Comparison of ENCODE assay signal across 18 cellular contexts in the genomic region with DNA sequence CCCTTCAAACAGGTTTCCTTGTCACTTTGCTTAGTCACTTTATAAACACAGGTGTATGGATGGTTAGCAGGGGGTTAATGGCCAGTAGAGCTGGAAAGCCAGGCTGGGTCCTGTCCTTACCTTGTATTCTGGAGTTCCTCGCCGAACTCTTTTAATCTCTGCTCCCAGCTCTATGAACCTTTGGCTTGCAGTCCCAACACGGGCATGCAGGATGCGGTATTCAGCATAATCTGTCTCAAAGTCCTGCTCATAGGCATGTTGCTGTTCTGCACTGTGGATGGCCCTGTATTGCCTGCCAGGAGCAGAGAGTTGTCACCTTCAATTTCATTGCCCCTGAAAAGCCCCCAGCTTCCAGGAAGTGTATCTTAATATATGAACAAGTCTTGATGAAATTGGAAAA. TPM values are rescaled to one million over a fixed set of nuclear protein-coding genes. Genes with fewer than 3 reads are reported as not detected.
DNase-seq lines count a peak whose midpoint lies in the region; ATAC-seq and TF ChIP-seq lines count a peak whose summit lies in the region.
"Had no signal": no experiment of that assay in that cellular context is flagged by ENCODE, and none has a peak within 500 bp of the region (broad histone marks: within the 10 kb centered on the region; RNA-seq: fewer than 3 reads in every experiment).

No MANE protein-coding gene starts in this region.

- peak overlapping the region; percentile 26 for H3K27ac Mint-ChIP-seq in activated naive CD4-positive, alpha-beta T cell treated with anti-CD3 and anti-CD28 coated beads for 36 hours
- peak overlapping the region in 6 of 9 donors; percentile 24 to 96 (median 82) for H3K27ac Mint-ChIP-seq in naive thymus-derived CD4-positive, alpha-beta T cell
- H3K27ac Mint-ChIP-seq: progenitor cell of endocrine pancreas had no signal

- POLR2A ChIA-PET in naive thymus-derived CD4-positive, alpha-beta T cell (lab: Charles Lee), result interaction anchor here (0.6 to 1.2 kb wide), 2 partner anchors 18 to 1806 kb away, joined by 3 to 4 read pairs; no protein-coding TSS in a partner anchor

- in situ Hi-C loops in GM13977 (cut with MboI; ENCODE audit: low pct_unique_long_range_greater_than_20kb, low sequenced_read_pairs, unreplicated experiment), result no loop called here

- H3K27ac ChIP-seq in RWPE2 (ENCODE audit: poor library complexity, severe bottlenecking), result peak overlapping the region; percentile 47
- no peak overlapping the region for H3K27ac ChIP-seq in naive thymus-derived CD4-positive, alpha-beta T cell (ENCODE audit: low read depth, low read length)
- H3K27ac ChIP-seq: SJSA1 had no signal

- DNase-seq in activated naive CD4-positive, alpha-beta T cell treated with anti-CD3 and anti-CD28 coated beads for 36 hours, result no peak
- no peak for DNase-seq in activated naive CD4-positive, alpha-beta T cell treated with anti-CD3 and anti-CD28 coated beads, Interleukin-2, amount 50 U/mL, for 16 hours
- DNase-seq in RWPE2 (ENCODE audit: low spot score) (no peak), NCI-H2227 (lab: John Stamatoyannopoulos, UW; ENCODE audit: unreplicated experiment) (no peak), GM13977 (ENCODE audit: low spot score) (no peak)
- DNase-seq in naive thymus-derived CD4-positive, alpha-beta T cell, result no peak
- DNase-seq: COR-L47; H7; naive B cell; NCI-H1436 treated with DMSO at 0.1 percent for 48 hours; NCI-H446 treated with DMSO at 0.1 percent for 48 hours; stimulated activated naive CD4-positive, alpha-beta T cell treated with Interleukin-2 at 50 U/mL for 16 hours had no signal

- no peak overlapping the region for H3K4me3 ChIP-seq in RWPE2 (ENCODE audit: severe bottlenecking)
- no peak overlapping the region for H3K4me3 ChIP-seq in naive thymus-derived CD4-positive, alpha-beta T cell (ENCODE audit: low read length)
- H3K4me3 ChIP-seq: lung, SJSA1 had no signal

- no peaks in the 10 kb centered on the region for H3K27me3 Mint-ChIP-seq in activated naive CD4-positive, alpha-beta T cell treated with anti-CD3 and anti-CD28 coated beads for 36 hours (ENCODE audit: low read depth)
- peaks cover 0 to 3% (median 0%) of the 10 kb centered on the region in 5 donors for H3K27me3 Mint-ChIP-seq in naive thymus-derived CD4-positive, alpha-beta T cell
- H3K27me3 Mint-ChIP-seq: naive B cell had no signal

- CTCF ChIA-PET in activated naive CD4-positive, alpha-beta T cell treated with anti-CD3 and anti-CD28 coated beads for 36 hours (lab: Charles Lee), result interaction anchor here (0.6 kb wide), 2 partner anchors 21 to 448 kb away, joined by 3 to 4 read pairs; no protein-coding TSS in a partner anchor
- CTCF ChIA-PET in naive thymus-derived CD4-positive, alpha-beta T cell (lab: Charles Lee), result interaction anchor here (0.7 kb wide), 1 partner anchor 10 kb away, joined by 3 read pairs; no protein-coding TSS in a partner anchor

- H3K9me3 ChIP-seq in RWPE2 (ENCODE audit: severe bottlenecking), result no peaks in the 10 kb centered on the region
- no peaks in the 10 kb centered on the region for H3K9me3 ChIP-seq in naive thymus-derived CD4-positive, alpha-beta T cell (ENCODE audit: control insufficient read depth in 2 of 3, low read length in 3 of 3)
- H3K9me3 ChIP-seq: SJSA1 had no signal

- H3K27me3 ChIP-seq in RWPE2 (ENCODE audit: insufficient read depth, poor library complexity, severe bottlenecking), result no peaks in the 10 kb centered on the region
- H3K27me3 ChIP-seq in naive thymus-derived CD4-positive, alpha-beta T cell (ENCODE audit: control insufficient read depth in 2 of 2, insufficient read depth in 2 of 2, low read length in 2 of 2), result no peaks in the 10 kb centered on the region
- H3K27me3 ChIP-seq: SJSA1 had no signal

- ATAC-seq in RWPE2 (ENCODE audit: low read depth), result no peak
- ATAC-seq in naive thymus-derived CD4-positive, alpha-beta T cell, result no peak

- H3K36me3 ChIP-seq in RWPE2 (ENCODE audit: low read depth), result peaks cover 49% of the 10 kb centered on the region
- peaks cover 14 to 35% (median 22%) of the 10 kb centered on the region in 3 experiments for H3K36me3 ChIP-seq in naive thymus-derived CD4-positive, alpha-beta T cell (ENCODE audit: control insufficient read depth in 2 of 3, insufficient read depth in 3 of 3, low read length in 3 of 3)

- TF ChIP-seq CTCF in RWPE2 (IDR thresholded peaks at IDR 0.05; ENCODE audit: poor library complexity, severe bottlenecking), result no peak
- TF ChIP-seq CTCF in GM13977 (IDR thresholded peaks at IDR 0.05; ENCODE audit: extremely low read depth, insufficient read depth, missing control alignments), result no peak

- no peaks in the 10 kb centered on the region for H3K9me3 Mint-ChIP-seq in activated naive CD4-positive, alpha-beta T cell treated with anti-CD3 and anti-CD28 coated beads for 36 hours
- no peaks in the 10 kb centered on the region for H3K9me3 Mint-ChIP-seq in naive thymus-derived CD4-positive, alpha-beta T cell
- H3K9me3 Mint-ChIP-seq: naive B cell had no signal

- peaks cover 21% of the 10 kb centered on the region for H3K4me1 Mint-ChIP-seq in activated naive CD4-positive, alpha-beta T cell treated with anti-CD3 and anti-CD28 coated beads for 36 hours (ENCODE audit: low read depth)
- H3K4me1 Mint-ChIP-seq in naive thymus-derived CD4-positive, alpha-beta T cell, result peaks cover 3 to 21% (median 12%) of the 10 kb centered on the region in 7 donors

- H3K4me3 Mint-ChIP-seq in activated naive CD4-positive, alpha-beta T cell treated with anti-CD3 and anti-CD28 coated beads for 36 hours, result no peak overlapping the region
- no peak overlapping the region for H3K4me3 Mint-ChIP-seq in naive thymus-derived CD4-positive, alpha-beta T cell

- no peaks in the 10 kb centered on the region for H3K4me1 ChIP-seq in RWPE2 (ENCODE audit: insufficient read depth, poor library complexity, severe bottlenecking)
- H3K4me1 ChIP-seq in naive thymus-derived CD4-positive, alpha-beta T cell (ENCODE audit: control insufficient read depth in 2 of 2, insufficient read depth in 2 of 2, low read length in 2 of 2), result peaks cover 0 to 9% of the 10 kb centered on the region in 2 donors

- peaks cover 26% of the 10 kb centered on the region for H3K36me3 Mint-ChIP-seq in activated naive CD4-positive, alpha-beta T cell treated with anti-CD3 and anti-CD28 coated beads for 36 hours (ENCODE audit: low read depth)
- peaks cover 0 to 29% (median 18%) of the 10 kb centered on the region in 5 donors for H3K36me3 Mint-ChIP-seq in naive thymus-derived CD4-positive, alpha-beta T cell

- intact Hi-C loops in activated naive CD4-positive, alpha-beta T cell treated with anti-CD3 and anti-CD28 coated beads for 36 hours (cut with micrococcal nuclease), result no loop called here
- intact Hi-C loops in naive thymus-derived CD4-positive, alpha-beta T cell (cut with micrococcal nuclease), result no loop called here

RNA-seq across cellular contexts. Expression of a gene that starts 2.7 kb away (rescaled TPM):
- total RNA-seq in activated naive CD4-positive, alpha-beta T cell treated with anti-CD3 and anti-CD28 coated beads for 36 hours, result 1 to 10 TPM; 1.0 to 1.2 TPM
- total RNA-seq in naive thymus-derived CD4-positive, alpha-beta T cell, result 1 to 10 TPM; 1.8 to 2.1 (median 1.9) TPM
- 1 to 10 TPM; 2.9 to 4.9 TPM for polyA plus RNA-seq in naive thymus-derived CD4-positive, alpha-beta T cell

RNA-seq across cellular contexts. Expression of a gene that starts 18.1 kb away (rescaled TPM):
- total RNA-seq in activated naive CD4-positive, alpha-beta T cell treated with anti-CD3 and anti-CD28 coated beads for 36 hours, result 100 to 1,000 TPM; 781 to 808 TPM
- total RNA-seq in naive thymus-derived CD4-positive, alpha-beta T cell, result 100 to 1,000 TPM; 358 to 676 (median 553) TPM
- polyA plus RNA-seq in naive thymus-derived CD4-positive, alpha-beta T cell, result 1,000 to 10,000 TPM; 1,664 to 2,070 TPM

RNA-seq across cellular contexts. Expression of a gene that starts 26.0 kb away (rescaled TPM):
- total RNA-seq in activated naive CD4-positive, alpha-beta T cell treated with anti-CD3 and anti-CD28 coated beads for 36 hours, result under 1 TPM; 0.14 to 0.15 TPM
- total RNA-seq in naive thymus-derived CD4-positive, alpha-beta T cell, result under 1 TPM in 4 of 5 experiments, not detected in 1; 0.13 to 0.57 (median 0.33) TPM
- 1 to 10 TPM; 3.1 to 8.8 TPM for polyA plus RNA-seq in naive thymus-derived CD4-positive, alpha-beta T cell
- total RNA-seq: G401, glomerular endothelial cell, SJSA1 had no signal
- polyA plus RNA-seq: AG04450 had no signal

RNA-seq across cellular contexts. Expression of a gene that starts 26.3 kb away (rescaled TPM):
- total RNA-seq in activated naive CD4-positive, alpha-beta T cell treated with anti-CD3 and anti-CD28 coated beads for 36 hours, result 10 to 100 TPM; 19.6 to 21.1 TPM
- 10 to 100 TPM; 16.9 to 32.1 (median 27.0) TPM for total RNA-seq in naive thymus-derived CD4-positive, alpha-beta T cell
- 10 to 100 TPM in 1 of 2 donors, 1 to 10 TPM in 1; 7.5 to 28.2 TPM for polyA plus RNA-seq in naive thymus-derived CD4-positive, alpha-beta T cell

RNA-seq across cellular contexts. Expression of a gene that starts 27.8 kb away (rescaled TPM):
- 100 to 1,000 TPM; 196 to 199 TPM for total RNA-seq in activated naive CD4-positive, alpha-beta T cell treated with anti-CD3 and anti-CD28 coated beads for 36 hours
- 100 to 1,000 TPM; 127 to 397 (median 183) TPM for total RNA-seq in naive thymus-derived CD4-positive, alpha-beta T cell
- 100 to 1,000 TPM; 256 to 301 TPM for polyA plus RNA-seq in naive thymus-derived CD4-positive, alpha-beta T cell
